Comparison of ENCODE assay signal across 14 cellular contexts in the genomic region with DNA sequence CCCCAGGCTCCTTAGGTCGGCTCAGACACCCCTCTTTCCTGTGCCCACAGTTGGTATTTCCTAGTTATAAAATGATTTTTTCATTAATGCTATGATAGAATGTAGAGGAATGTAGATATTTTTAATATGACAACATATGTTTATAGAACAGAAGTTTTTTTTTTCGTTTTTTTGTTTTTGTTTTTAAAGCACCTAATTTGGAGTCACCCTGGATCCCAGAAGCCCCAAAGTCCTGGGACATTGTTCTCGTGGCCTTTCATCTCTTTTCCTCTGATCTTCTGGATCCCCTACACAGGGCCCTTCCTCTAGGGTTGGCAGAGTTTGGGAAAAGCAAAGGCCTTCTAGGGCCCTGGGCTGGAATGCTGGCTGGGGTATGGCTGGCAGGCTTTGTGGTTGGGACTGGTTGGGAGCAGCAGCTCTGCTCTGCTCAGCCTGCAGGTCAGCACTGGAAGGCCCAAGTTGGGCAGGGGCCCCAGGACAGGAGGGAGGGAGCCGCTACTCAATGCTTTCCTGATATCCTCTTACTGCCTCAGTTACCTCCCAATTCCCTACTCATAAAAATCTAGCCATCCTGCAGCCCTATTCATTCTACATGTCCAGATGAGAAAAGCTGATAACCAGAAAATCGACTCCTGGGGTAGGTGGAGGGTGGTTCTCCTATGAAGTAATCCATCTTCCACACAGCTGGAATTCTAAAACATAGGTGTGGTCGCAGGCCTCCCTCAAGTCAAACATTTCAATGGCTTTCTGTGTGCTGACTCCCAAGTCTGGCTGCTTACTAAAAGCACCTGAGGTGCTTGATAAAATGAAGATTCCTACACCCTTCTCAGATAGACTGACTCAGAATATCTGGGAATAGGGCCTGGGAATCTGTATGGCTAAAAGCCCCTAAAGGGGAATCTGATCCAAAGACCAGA. TPM values are rescaled to one million over a fixed set of nuclear protein-coding genes. Genes with fewer than 3 reads are reported as not detected.
A peak's percentile ranks its signal among the peaks of the same experiment; 100 is the strongest.
DNase-seq lines count a peak whose midpoint lies in the region; ATAC-seq and TF ChIP-seq lines count a peak whose summit lies in the region.
"Had no signal": no experiment of that assay in that cellular context is flagged by ENCODE, and none has a peak within 500 bp of the region (broad histone marks: within the 10 kb centered on the region; RNA-seq: fewer than 3 reads in every experiment).

No MANE protein-coding gene starts in this region.

- 61% methylated on average over 6 of the region's 6 CpGs for WGBS in SK-N-SH (ENCODE audit: low lambda C conversion rate)

- peak; percentile 45 for DNase-seq in ELF-1 (ENCODE audit: low read depth, low spot score)
- DNase-seq in SK-N-SH, result no peak
- peak; percentile 58 for DNase-seq in iris pigment epithelial cell (ENCODE audit: low read depth)
- DNase-seq in stimulated activated effector memory CD8-positive, alpha-beta T cell treated with anti-CD3 and anti-CD28 coated beads, Interleukin-12 subunit alpha, Interleukin-12 subunit beta, amount 100 ng/mL, for 72 hours (ENCODE audit: low spot score in 2 of 2), result no peak
- DNase-seq in NCI-H1694 treated with DMSO at 0.1 percent for 48 hours (lab: John Stamatoyannopoulos, UW), result no peak
- DNase-seq in NCI-H524 (lab: John Stamatoyannopoulos, UW), result no peak
- no peak for DNase-seq in RPMI8226
- DNase-seq: activated CD4-positive, alpha-beta T cell treated with anti-CD3 and anti-CD28 coated beads, Interleukin-2, amount 10 ng/mL, durations not matched to agents 24 days and 14 days; activated naive CD4-positive, alpha-beta T cell treated with Interleukin-2 at 50 U/mL for 16 hours; Calu3; MV-4-11; NCI-H526; stimulated activated CD4-positive, alpha-beta T cell treated with anti-CD3 and anti-CD28 coated beads, Interleukin-2, amount 100 ng/mL, for 24 hours had no signal

- H2AFZ ChIP-seq in SK-N-SH (ENCODE audit: low read depth), result no peak overlapping the region

- peak overlapping the region; percentile 39 for H3K27ac Mint-ChIP-seq in stimulated activated effector memory CD8-positive, alpha-beta T cell treated with anti-CD3 and anti-CD28 coated beads, Interleukin-12 subunit alpha, Interleukin-12 subunit beta, amount 100 ng/mL, for 72 hours
- H3K27ac Mint-ChIP-seq: activated CD4-positive, alpha-beta T cell treated with anti-CD3 and anti-CD28 coated beads, Interleukin-2, amount 10 ng/mL, durations not matched to agents 24 days and 14 days had no signal

- CTCF ChIA-PET in SK-N-SH (lab: Yijun Ruan, JAX), result interaction anchor here (0.9 to 5.7 kb wide), 4 partner anchors 12 to 261 kb away, joined by 3 to 31 read pairs (median 4); no protein-coding TSS in a partner anchor

- no peaks in the 10 kb centered on the region for H4K20me1 ChIP-seq in SK-N-SH (ENCODE audit: insufficient read depth)

- no peak for TF ChIP-seq RAD21 in SK-N-SH (IDR thresholded peaks at IDR 0.05; ENCODE audit: low read length)

- H3F3A ChIP-seq in SK-N-SH (replicated peaks; ENCODE audit: insufficient read depth), result no peaks in the 10 kb centered on the region

- no peaks in the 10 kb centered on the region for H3K79me2 ChIP-seq in SK-N-SH (ENCODE audit: insufficient read depth)

- peaks cover 12 to 18% of the 10 kb centered on the region in 2 experiments for H3K4me1 ChIP-seq in SK-N-SH (ENCODE audit: control insufficient read depth in 1 of 2, insufficient read depth in 2 of 2, low read depth in 1 of 2, low read length in 1 of 2)

- no peak overlapping the region for H3K27ac ChIP-seq in SK-N-SH (ENCODE audit: low read depth in 2 of 2, low read length in 1 of 2)

- no peaks in the 10 kb centered on the region for H3K4me1 Mint-ChIP-seq in stimulated activated effector memory CD8-positive, alpha-beta T cell treated with anti-CD3 and anti-CD28 coated beads, Interleukin-12 subunit alpha, Interleukin-12 subunit beta, amount 100 ng/mL, for 72 hours
- H3K4me1 Mint-ChIP-seq: activated CD4-positive, alpha-beta T cell treated with anti-CD3 and anti-CD28 coated beads, Interleukin-2, amount 10 ng/mL, durations not matched to agents 24 days and 14 days had no signal

- no peaks in the 10 kb centered on the region for H3K36me3 ChIP-seq in SK-N-SH (replicated peaks in 1 of 2; ENCODE audit: control insufficient read depth in 1 of 2, insufficient read depth in 2 of 2, low read length in 1 of 2)

- H3K9me3 Mint-ChIP-seq in stimulated activated effector memory CD8-positive, alpha-beta T cell treated with anti-CD3 and anti-CD28 coated beads, Interleukin-12 subunit alpha, Interleukin-12 subunit beta, amount 100 ng/mL, for 72 hours, result no peaks in the 10 kb centered on the region
- H3K9me3 Mint-ChIP-seq: activated CD4-positive, alpha-beta T cell treated with anti-CD3 and anti-CD28 coated beads, Interleukin-2, amount 10 ng/mL, durations not matched to agents 24 days and 14 days had no signal

- H3K9me2 ChIP-seq in SK-N-SH, result no peaks in the 10 kb centered on the region

- H3K4me3 Mint-ChIP-seq in stimulated activated effector memory CD8-positive, alpha-beta T cell treated with anti-CD3 and anti-CD28 coated beads, Interleukin-12 subunit alpha, Interleukin-12 subunit beta, amount 100 ng/mL, for 72 hours, result no peak overlapping the region
- H3K4me3 Mint-ChIP-seq: activated CD4-positive, alpha-beta T cell treated with anti-CD3 and anti-CD28 coated beads, Interleukin-2, amount 10 ng/mL, durations not matched to agents 24 days and 14 days had no signal

- TF ChIP-seq CTCF in SK-N-SH (IDR thresholded peaks at IDR 0.05), result no peak

- POLR2A ChIA-PET in SK-N-SH (lab: Yijun Ruan, JAX), result no interaction called here

- TF ChIP-seq EP300 in SK-N-SH (IDR thresholded peaks at IDR 0.05; ENCODE audit: borderline replicate concordance in 1 of 2, low read depth in 1 of 2, low read length in 1 of 2), result no peak

- H3K4me2 ChIP-seq in SK-N-SH, result 0 out of 2 replicates have a peak overlapping the region, but pooled peaks have one; percentile 23

- ATAC-seq in stimulated activated effector memory CD8-positive, alpha-beta T cell treated with anti-CD3 and anti-CD28 coated beads, Interleukin-12 subunit alpha, Interleukin-12 subunit beta, amount 100 ng/mL, for 72 hours, result no peak
- ATAC-seq in GM21367 (IDR thresholded peaks at IDR 0.05; ENCODE audit: unreplicated experiment), result no peak

- no peaks in the 10 kb centered on the region for H3K27me3 ChIP-seq in SK-N-SH (ENCODE audit: insufficient read depth)

- no peak overlapping the region for H3K4me3 ChIP-seq in SK-N-SH (ENCODE audit: low read depth in 2 of 2, low read length in 1 of 2)

- H3K9me3 ChIP-seq in SK-N-SH, result no peaks in the 10 kb centered on the region

- no peak overlapping the region for H3K9ac ChIP-seq in SK-N-SH

- H3K36me3 Mint-ChIP-seq in stimulated activated effector memory CD8-positive, alpha-beta T cell treated with anti-CD3 and anti-CD28 coated beads, Interleukin-12 subunit alpha, Interleukin-12 subunit beta, amount 100 ng/mL, for 72 hours, result no peaks in the 10 kb centered on the region

TF ChIP-seq in SK-N-SH, 30 proteins besides CTCF, POLR2A, EP300 and RAD21:
- TF ChIP-seq, protein P1, sequence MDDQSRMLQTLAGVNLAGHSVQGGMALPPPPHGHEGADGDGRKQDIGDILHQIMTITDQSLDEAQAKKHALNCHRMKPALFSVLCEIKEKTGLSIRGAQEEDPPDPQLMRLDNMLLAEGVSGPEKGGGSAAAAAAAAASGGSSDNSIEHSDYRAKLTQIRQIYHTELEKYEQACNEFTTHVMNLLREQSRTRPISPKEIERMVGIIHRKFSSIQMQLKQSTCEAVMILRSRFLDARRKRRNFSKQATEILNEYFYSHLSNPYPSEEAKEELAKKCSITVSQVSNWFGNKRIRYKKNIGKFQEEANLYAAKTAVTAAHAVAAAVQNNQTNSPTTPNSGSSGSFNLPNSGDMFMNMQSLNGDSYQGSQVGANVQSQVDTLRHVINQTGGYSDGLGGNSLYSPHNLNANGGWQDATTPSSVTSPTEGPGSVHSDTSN (IDR thresholded peaks at IDR 0.05), result peak; percentile 40
- no peak for TF ChIP-seq CHD2 (IDR thresholded peaks at IDR 0.05; ENCODE audit: low read length, partially characterized antibody)

RNA-seq across cellular contexts. Expression of a gene that starts 26.3 kb away (rescaled TPM):
- 0.05 and 0.10 TPM in 2 replicates for polyA plus RNA-seq in SK-N-SH (2012; rRNA removed)
- polyA plus RNA-seq in SK-N-SH (2012; cell fraction: cytosol; rRNA removed), result 0.07 and 0.08 TPM in 2 replicates
- 0.27 and 0.29 TPM in 2 replicates for polyA plus RNA-seq in SK-N-SH (2012; cell fraction: nucleus; rRNA removed)

Comparison
In these comparisons a context has a peak if more than half of its experiments do, and no peak if none do; other contexts are left out.
1. DNase-seq: peak in ELF-1 (single experiment) and iris pigment epithelial cell (single experiment); none in SK-N-SH (single experiment), stimulated activated effector memory CD8-positive, alpha-beta T cell treated with anti-CD3 and anti-CD28 coated beads, Interleukin-12 subunit alpha, Interleukin-12 subunit beta, amount 100 ng/mL, for 72 hours (0 of 2), NCI-H1694 treated with DMSO at 0.1 percent for 48 hours (single experiment), NCI-H524 (0 of 2) and RPMI8226 (single experiment).